ENCODE assay signal across 1 cellular context in the genomic region with DNA sequence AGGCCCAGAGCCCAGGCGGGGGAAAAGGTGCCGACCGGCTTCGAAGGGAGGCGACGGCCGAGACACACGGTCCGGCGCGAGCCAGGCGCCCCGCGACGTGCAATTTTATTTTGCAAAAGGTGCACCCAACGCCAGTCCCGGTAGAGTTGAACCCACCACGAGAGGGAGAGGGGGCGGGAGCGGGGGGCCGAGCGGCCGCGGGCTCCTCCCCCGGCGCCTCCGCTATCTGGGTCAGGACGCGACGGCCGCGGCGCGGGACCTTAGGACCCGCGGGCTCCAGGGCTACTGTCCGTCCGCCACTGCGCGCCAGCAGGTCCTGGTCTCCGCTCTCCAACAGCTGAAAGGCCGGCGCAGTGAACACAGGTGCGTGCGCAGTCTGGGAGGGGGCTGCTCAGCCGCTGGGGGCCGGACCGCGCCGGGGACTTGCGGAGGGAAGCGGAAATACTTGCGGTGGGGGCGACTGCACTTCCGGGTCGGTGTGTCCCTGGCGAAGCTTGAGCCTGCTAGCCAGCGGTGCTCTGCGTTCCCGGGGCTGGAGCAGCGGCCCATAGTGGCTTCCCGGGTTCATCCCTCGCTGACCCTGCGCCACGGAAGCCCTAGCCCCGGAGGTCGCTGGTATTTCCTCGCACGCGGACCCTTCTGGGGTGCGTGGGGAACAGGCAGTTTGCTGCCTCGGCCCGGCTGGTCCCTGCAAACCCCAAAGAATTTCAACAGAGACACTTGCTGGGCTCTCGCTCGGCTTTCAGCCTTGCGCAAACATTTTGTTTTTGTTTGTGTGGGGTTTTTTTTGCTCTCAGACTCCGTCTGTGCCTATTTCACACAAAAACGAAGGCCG.
TF ChIP-seq lines count a peak whose summit lies in the region.

Gene RMDN2 (plus strand): TSS at position 225 of the 835 bp plus-strand sequence. CDS start 3,991 bp downstream, outside the sequence.

TF ChIP-seq in HepG2, 621 proteins besides CTCF, POLR2A, EP300 and RAD21 (continued from another document and continues in another):
- TF ChIP-seq, protein P1, sequence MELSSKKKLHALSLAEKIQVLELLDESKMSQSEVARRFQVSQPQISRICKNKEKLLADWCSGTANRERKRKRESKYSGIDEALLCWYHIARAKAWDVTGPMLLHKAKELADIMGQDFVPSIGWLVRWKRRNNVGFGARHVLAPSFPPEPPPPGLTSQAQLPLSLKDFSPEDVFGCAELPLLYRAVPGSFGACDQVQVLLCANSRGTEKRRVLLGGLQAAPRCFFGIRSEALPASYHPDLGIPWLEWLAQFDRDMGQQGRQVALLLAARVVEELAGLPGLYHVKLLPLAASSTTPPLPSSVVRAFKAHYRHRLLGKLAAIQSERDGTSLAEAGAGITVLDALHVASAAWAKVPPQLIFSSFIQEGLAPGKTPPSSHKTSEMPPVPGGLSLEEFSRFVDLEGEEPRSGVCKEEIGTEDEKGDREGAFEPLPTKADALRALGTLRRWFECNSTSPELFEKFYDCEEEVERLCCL (CRISPR knock-in tag; IDR thresholded peaks at IDR 0.05; ENCODE audit: borderline replicate concordance) = peak; percentile 95; the same call in 1 of the 2 replicates
- TF ChIP-seq RBM39 (IDR thresholded peaks at IDR 0.05; ENCODE audit: low read depth, low read length, poor library complexity, severe bottlenecking) (peak; percentile 95), SMARCE1 (IDR thresholded peaks at IDR 0.05; ENCODE audit: borderline replicate concordance) (no peak), PATZ1 (CRISPR knock-in tag; IDR thresholded peaks at IDR 0.05) (peak; percentile 100), MIER2 (CRISPR knock-in tag; IDR thresholded peaks at IDR 0.05) (peak; percentile 77), PRMT3 (CRISPR knock-in tag; IDR thresholded peaks at IDR 0.05; ENCODE audit: borderline replicate concordance, low read depth) (no peak; the same call in 1 of the 2 replicates), TRIM22 (IDR thresholded peaks at IDR 0.05) (no peak), ZNF556 (CRISPR knock-in tag; IDR thresholded peaks at IDR 0.05; ENCODE audit: borderline replicate concordance) (peak; percentile 97), PHF5A (CRISPR knock-in tag; IDR thresholded peaks at IDR 0.05; ENCODE audit: low read depth, unreplicated experiment) (peak; percentile 96), CHD2 (IDR thresholded peaks at IDR 0.05; ENCODE audit: low read depth, low read length) (no peak; the same call in 1 of the 2 replicates), TOPORS (CRISPR knock-in tag; IDR thresholded peaks at IDR 0.05) (peak; percentile 97; the same call in 1 of the 2 replicates), STAT5B (CRISPR knock-in tag; IDR thresholded peaks at IDR 0.05) (no peak), KLF9 (CRISPR knock-in tag; IDR thresholded peaks at IDR 0.05; ENCODE audit: low read depth) (peak; percentile 43; the same call in 1 of the 2 replicates), TAF15 (IDR thresholded peaks at IDR 0.05; ENCODE audit: low read depth, low read length, poor library complexity, severe bottlenecking) (peak; percentile 62), DMAP1 (CRISPR knock-in tag; IDR thresholded peaks at IDR 0.05) (peak; percentile 89), NR3C1 (CRISPR knock-in tag; IDR thresholded peaks at IDR 0.05) (no peak), HDAC6 (IDR thresholded peaks at IDR 0.05; ENCODE audit: low read depth, low read length) (no peak), SCMH1 (CRISPR knock-in tag; IDR thresholded peaks at IDR 0.05; ENCODE audit: borderline replicate concordance) (no peak), ZBTB44 (CRISPR knock-in tag; IDR thresholded peaks at IDR 0.05) (no peak), SKI (IDR thresholded peaks at IDR 0.05; ENCODE audit: partially characterized antibody) (peak; percentile 90), RXRB (CRISPR knock-in tag; IDR thresholded peaks at IDR 0.05; ENCODE audit: borderline replicate concordance) (peak; percentile 91), ZNF713 (CRISPR knock-in tag; IDR thresholded peaks at IDR 0.05) (peak; percentile 93; the same call in 1 of the 2 replicates), ZNF20 (CRISPR knock-in tag; IDR thresholded peaks at IDR 0.05) (peak; percentile 85), SATB2 (CRISPR knock-in tag; IDR thresholded peaks at IDR 0.05) (peak; percentile 92), HNRNPLL (IDR thresholded peaks at IDR 0.05; ENCODE audit: low read depth, low read length, poor library complexity, severe bottlenecking) (peak; percentile 96), ZNF264 (CRISPR knock-in tag; IDR thresholded peaks at IDR 0.05) (peak; percentile 96), HNRNPUL1 (IDR thresholded peaks at IDR 0.05; ENCODE audit: low read depth, low read length) (peak; percentile 95), DR1 (CRISPR knock-in tag; IDR thresholded peaks at IDR 0.05) (peak; percentile 95), SRF (IDR thresholded peaks at IDR 0.05; ENCODE audit: low read depth, low read length) (peak; percentile 40; the same call in 1 of the 2 replicates), ZNF619 (CRISPR knock-in tag; IDR thresholded peaks at IDR 0.05) (peak; percentile 95), HOXA7 (CRISPR knock-in tag; IDR thresholded peaks at IDR 0.05) (no peak), CEBPG (CRISPR knock-in tag; IDR thresholded peaks at IDR 0.05) (peak; percentile 79), CENPX (CRISPR knock-in tag; IDR thresholded peaks at IDR 0.05) (no peak), SNAPC5 (CRISPR knock-in tag; IDR thresholded peaks at IDR 0.05; ENCODE audit: borderline replicate concordance) (peak; percentile 89), HNF4A (CRISPR knock-in tag; IDR thresholded peaks at IDR 0.05) (peak; percentile 74), ZNF891 (CRISPR knock-in tag; IDR thresholded peaks at IDR 0.05) (peak; percentile 92), IRF1 (CRISPR knock-in tag; IDR thresholded peaks at IDR 0.05; ENCODE audit: low read depth) (0 out of 2 replicates have a peak, but pooled peaks have one; percentile 82), ZNF513 (CRISPR knock-in tag; conservative IDR thresholded peaks at IDR 0.05) (0 out of 2 replicates have a peak, but pooled peaks have one; percentile 76), U2AF2 (IDR thresholded peaks at IDR 0.05; ENCODE audit: low read depth, low read length) (0 out of 2 replicates have a peak, but pooled peaks have one; percentile 80), ARNTL (CRISPR knock-in tag; IDR thresholded peaks at IDR 0.05) (peak; percentile 59; the same call in 1 of the 2 replicates), FOXK2 (IDR thresholded peaks at IDR 0.05) (no peak), REPIN1 (CRISPR knock-in tag; IDR thresholded peaks at IDR 0.05; ENCODE audit: borderline replicate concordance, low read depth) (peak; percentile 99), ZNF746 (CRISPR knock-in tag; IDR thresholded peaks at IDR 0.05) (peak; percentile 87; the same call in 1 of the 2 replicates), RFXANK (CRISPR knock-in tag; IDR thresholded peaks at IDR 0.05) (peak; percentile 58; the same call in 1 of the 2 replicates), KLF16 (CRISPR knock-in tag; IDR thresholded peaks at IDR 0.05) (peak in 1 of 2 experiments; percentile 95; a peak in 2 of 4 replicates), ZNF10 (CRISPR knock-in tag; IDR thresholded peaks at IDR 0.05; ENCODE audit: borderline replicate concordance, low read depth) (no peak; the same call in 1 of the 2 replicates), TARDBP (CRISPR knock-in tag; IDR thresholded peaks at IDR 0.05) (peak; percentile 99)
- TF ChIP-seq, protein P2, sequence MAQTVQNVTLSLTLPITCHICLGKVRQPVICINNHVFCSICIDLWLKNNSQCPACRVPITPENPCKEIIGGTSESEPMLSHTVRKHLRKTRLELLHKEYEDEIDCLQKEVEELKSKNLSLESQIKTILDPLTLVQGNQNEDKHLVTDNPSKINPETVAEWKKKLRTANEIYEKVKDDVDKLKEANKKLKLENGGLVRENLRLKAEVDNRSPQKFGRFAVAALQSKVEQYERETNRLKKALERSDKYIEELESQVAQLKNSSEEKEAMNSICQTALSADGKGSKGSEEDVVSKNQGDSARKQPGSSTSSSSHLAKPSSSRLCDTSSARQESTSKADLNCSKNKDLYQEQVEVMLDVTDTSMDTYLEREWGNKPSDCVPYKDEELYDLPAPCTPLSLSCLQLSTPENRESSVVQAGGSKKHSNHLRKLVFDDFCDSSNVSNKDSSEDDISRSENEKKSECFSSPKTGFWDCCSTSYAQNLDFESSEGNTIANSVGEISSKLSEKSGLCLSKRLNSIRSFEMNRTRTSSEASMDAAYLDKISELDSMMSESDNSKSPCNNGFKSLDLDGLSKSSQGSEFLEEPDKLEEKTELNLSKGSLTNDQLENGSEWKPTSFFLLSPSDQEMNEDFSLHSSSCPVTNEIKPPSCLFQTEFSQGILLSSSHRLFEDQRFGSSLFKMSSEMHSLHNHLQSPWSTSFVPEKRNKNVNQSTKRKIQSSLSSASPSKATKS (CRISPR knock-in tag; IDR thresholded peaks at IDR 0.05) = peak; percentile 47; the same call in 1 of the 2 replicates
- TF ChIP-seq, protein P3, sequence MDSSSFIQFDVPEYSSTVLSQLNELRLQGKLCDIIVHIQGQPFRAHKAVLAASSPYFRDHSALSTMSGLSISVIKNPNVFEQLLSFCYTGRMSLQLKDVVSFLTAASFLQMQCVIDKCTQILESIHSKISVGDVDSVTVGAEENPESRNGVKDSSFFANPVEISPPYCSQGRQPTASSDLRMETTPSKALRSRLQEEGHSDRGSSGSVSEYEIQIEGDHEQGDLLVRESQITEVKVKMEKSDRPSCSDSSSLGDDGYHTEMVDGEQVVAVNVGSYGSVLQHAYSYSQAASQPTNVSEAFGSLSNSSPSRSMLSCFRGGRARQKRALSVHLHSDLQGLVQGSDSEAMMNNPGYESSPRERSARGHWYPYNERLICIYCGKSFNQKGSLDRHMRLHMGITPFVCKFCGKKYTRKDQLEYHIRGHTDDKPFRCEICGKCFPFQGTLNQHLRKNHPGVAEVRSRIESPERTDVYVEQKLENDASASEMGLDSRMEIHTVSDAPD (CRISPR knock-in tag; IDR thresholded peaks at IDR 0.05) = peak; percentile 89
- TF ChIP-seq, protein P4, sequence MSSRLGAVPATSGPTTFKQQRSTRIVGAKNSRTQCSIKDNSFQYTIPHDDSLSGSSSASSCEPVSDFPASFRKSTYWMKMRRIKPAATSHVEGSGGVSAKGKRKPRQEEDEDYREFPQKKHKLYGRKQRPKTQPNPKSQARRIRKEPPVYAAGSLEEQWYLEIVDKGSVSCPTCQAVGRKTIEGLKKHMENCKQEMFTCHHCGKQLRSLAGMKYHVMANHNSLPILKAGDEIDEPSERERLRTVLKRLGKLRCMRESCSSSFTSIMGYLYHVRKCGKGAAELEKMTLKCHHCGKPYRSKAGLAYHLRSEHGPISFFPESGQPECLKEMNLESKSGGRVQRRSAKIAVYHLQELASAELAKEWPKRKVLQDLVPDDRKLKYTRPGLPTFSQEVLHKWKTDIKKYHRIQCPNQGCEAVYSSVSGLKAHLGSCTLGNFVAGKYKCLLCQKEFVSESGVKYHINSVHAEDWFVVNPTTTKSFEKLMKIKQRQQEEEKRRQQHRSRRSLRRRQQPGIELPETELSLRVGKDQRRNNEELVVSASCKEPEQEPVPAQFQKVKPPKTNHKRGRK (CRISPR knock-in tag; IDR thresholded peaks at IDR 0.05) = peak; percentile 78; the same call in 1 of the 2 replicates
